11 cellular contexts compared by ENCODE assay signal in the genomic region with DNA sequence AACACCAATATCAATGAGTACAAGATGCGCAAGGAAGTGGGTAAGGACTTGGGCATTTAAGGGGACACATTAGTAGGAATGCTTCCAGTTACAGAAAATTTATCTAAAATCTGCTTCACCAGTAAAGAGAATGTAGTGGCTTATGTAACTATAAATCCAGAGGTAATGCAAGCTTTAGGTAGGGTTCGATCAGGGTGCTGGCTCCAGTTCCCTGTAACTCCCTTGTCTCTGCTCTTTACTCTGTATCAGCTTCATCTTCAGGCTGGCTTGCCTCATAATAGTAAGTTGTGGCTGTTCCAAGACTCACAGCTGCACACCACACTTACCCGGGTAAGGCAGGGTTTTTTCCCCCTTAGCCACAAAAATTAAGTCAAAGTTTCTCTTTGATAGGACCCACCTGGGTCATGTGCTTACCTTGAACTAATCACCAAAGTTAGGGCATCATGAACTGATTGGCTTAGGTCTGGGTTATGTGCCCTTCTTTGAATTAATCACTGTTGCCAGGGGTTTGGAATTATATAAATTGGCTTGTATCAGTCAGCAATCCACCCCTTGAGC.
DNase-seq lines count a peak whose midpoint lies in the region; ATAC-seq and TF ChIP-seq lines count a peak whose summit lies in the region.
"Had no signal": no experiment of that assay in that cellular context is flagged by ENCODE, and none has a peak within 500 bp of the region (broad histone marks: within the 10 kb centered on the region; RNA-seq: fewer than 3 reads in every experiment).

No MANE protein-coding gene starts in this region.

- ATAC-seq in GM19035 (IDR thresholded peaks at IDR 0.05; ENCODE audit: unreplicated experiment) (peak; percentile 77), HG02852 (IDR thresholded peaks at IDR 0.05; ENCODE audit: unreplicated experiment) (peak; percentile 63)

- no peaks in the 10 kb centered on the region for H3K27me3 ChIP-seq in WERI-Rb-1 (ENCODE audit: insufficient read depth, low read depth, severe bottlenecking)

- TF ChIP-seq CTCF in GM10248 (IDR thresholded peaks at IDR 0.05; ENCODE audit: control extremely low read depth, extremely low read depth, low read depth, missing control alignments) (no peak), RWPE1 (conservative IDR thresholded peaks at IDR 0.05; ENCODE audit: low read depth) (no peak), WERI-Rb-1 (IDR thresholded peaks at IDR 0.05; ENCODE audit: low read depth, low read length) (no peak)

- DNase-seq in GM10248 (ENCODE audit: extremely low spot score): peak; percentile 54
- no peak for DNase-seq in RWPE1 (ENCODE audit: low spot score)
- no peak for DNase-seq in NCI-H345 treated with DMSO at 0.1 percent for 48 hours (lab: John Stamatoyannopoulos, UW; ENCODE audit: unreplicated experiment)
- no peak for DNase-seq in NOMO-1 treated with DMSO at 0.1 percent for 48 hours (lab: John Stamatoyannopoulos, UW; ENCODE audit: unreplicated experiment)
- DNase-seq in NOMO-1 treated with dmso at 0.1 percent for 144 hours (lab: John Stamatoyannopoulos, UW; ENCODE audit: unreplicated experiment): no peak
- DNase-seq in WERI-Rb-1: no peak
- DNase-seq: NCI-H524, nephron progenitor cell, T-cell had no signal

- POLR2A ChIA-PET in GM10248 (lab: Yijun Ruan, JAX) (no interaction called here), RWPE1 (lab: Yijun Ruan, JAX; ENCODE audit: low non-redundant PET) (no interaction called here)

- no peaks in the 10 kb centered on the region for H3K9me3 ChIP-seq in WERI-Rb-1 (ENCODE audit: severe bottlenecking)

- H3K27ac ChIP-seq in RWPE1 (peak overlapping the region; percentile 36), WERI-Rb-1 (no peak overlapping the region)

- H3K4me3 ChIP-seq in WERI-Rb-1 (ENCODE audit: low read depth, low read length): no peak overlapping the region

- H3K36me3 ChIP-seq in WERI-Rb-1: no peaks in the 10 kb centered on the region

- CTCF ChIA-PET in GM10248 (lab: Yijun Ruan, JAX): interaction anchor here (0.8 to 6.3 kb wide), 19 partner anchors 7 to 577 kb away, joined by 3 to 50 read pairs (median 6); a partner anchor contains a TSS
- CTCF ChIA-PET in RWPE1 (lab: Yijun Ruan, JAX): interaction anchor here (0.7 to 1.4 kb wide), 2 partner anchors 52 to 67 kb away, joined by 3 read pairs; no protein-coding TSS in a partner anchor
